8 cellular contexts compared by ENCODE assay signal in genomic region chr2:62704654-62705006, GRCh38. TPM values are rescaled to one million over a fixed set of nuclear protein-coding genes. Genes with fewer than 3 reads are reported as not detected.
A peak's percentile ranks its signal among the peaks of the same experiment; 100 is the strongest.
DNase-seq lines count a peak whose midpoint lies in the region; ATAC-seq and TF ChIP-seq lines count a peak whose summit lies in the region.

No MANE protein-coding gene starts in this region.

- H3K27ac ChIP-seq in angular gyrus (ENCODE audit: low read depth, low read length) (peak overlapping the region; percentile 82), left lung (peak overlapping the region; percentile 74 to 84), thoracic aorta (peak overlapping the region; percentile 56 to 65)

- TF ChIP-seq CTCF in left lung (IDR thresholded peaks at IDR 0.05) (no peak), thoracic aorta (IDR thresholded peaks at IDR 0.05) (no peak)

- no peaks in the 10 kb centered on the region for H3K36me3 ChIP-seq in left lung
- H3K36me3 ChIP-seq in thoracic aorta = no peaks in the 10 kb centered on the region

- CTCF ChIA-PET in activated CD4-positive, alpha-beta T cell treated with anti-CD3 and anti-CD28 coated beads, Interleukin-2, amount 10 ng/mL, durations not matched to agents 7 days and 5 days (lab: Charles Lee) = interaction anchor here (0.9 kb wide), 1 partner anchor 18 kb away, joined by 3 read pairs; no protein-coding TSS in a partner anchor

- no peak for DNase-seq in activated CD4-positive, alpha-beta T cell treated with anti-CD3 and anti-CD28 coated beads, Interleukin-2, amount 10 ng/mL, durations not matched to agents 7 days and 5 days
- DNase-seq in activated CD4-positive, alpha-beta T cell treated with anti-CD3 and anti-CD28 coated beads for 4 hours = no peak
- no peak for DNase-seq in left lung
- DNase-seq in thoracic aorta (ENCODE audit: low spot score) = no peak
- DNase-seq in NCI-H446 (lab: John Stamatoyannopoulos, UW) = no peak
- DNase-seq in NCI-H1105 treated with DMSO at 0.1 percent for 48 hours (lab: John Stamatoyannopoulos, UW) = no peak
- DNase-seq in KBM-7 = no peak

- H3K4me3 Mint-ChIP-seq in activated CD4-positive, alpha-beta T cell treated with anti-CD3 and anti-CD28 coated beads, Interleukin-2, amount 10 ng/mL, durations not matched to agents 7 days and 5 days = peak overlapping the region; percentile 79

- H3K4me1 ChIP-seq in left lung = peaks cover 3 to 38% of the 10 kb centered on the region in 2 donors
- H3K4me1 ChIP-seq in thoracic aorta (ENCODE audit: control insufficient read depth in 1 of 2, low read depth in 2 of 2) = peaks cover 17 to 32% of the 10 kb centered on the region in 2 donors

- ATAC-seq in left lung (no peak), thoracic aorta (ENCODE audit: insufficient number of reproducible peaks, low FRiP score, low read depth) (no peak)

- intact Hi-C loops in left lung (cut with DNase I) = no loop called here

- H3K4me1 Mint-ChIP-seq in activated CD4-positive, alpha-beta T cell treated with anti-CD3 and anti-CD28 coated beads, Interleukin-2, amount 10 ng/mL, durations not matched to agents 7 days and 5 days = peaks cover 34% of the 10 kb centered on the region

- POLR2A ChIA-PET in activated CD4-positive, alpha-beta T cell treated with anti-CD3 and anti-CD28 coated beads, Interleukin-2, amount 10 ng/mL, durations not matched to agents 7 days and 5 days (lab: Charles Lee) = interaction anchor here (0.6 kb wide), 1 partner anchor 250 kb away, joined by 3 read pairs; no protein-coding TSS in a partner anchor

- peaks cover 2% of the 10 kb centered on the region for H3K27me3 Mint-ChIP-seq in activated CD4-positive, alpha-beta T cell treated with anti-CD3 and anti-CD28 coated beads, Interleukin-2, amount 10 ng/mL, durations not matched to agents 7 days and 5 days

- H3K36me3 Mint-ChIP-seq in activated CD4-positive, alpha-beta T cell treated with anti-CD3 and anti-CD28 coated beads, Interleukin-2, amount 10 ng/mL, durations not matched to agents 7 days and 5 days (ENCODE audit: low read depth) = peaks cover 9% of the 10 kb centered on the region

- peak overlapping the region; percentile 86 for H3K27ac Mint-ChIP-seq in activated CD4-positive, alpha-beta T cell treated with anti-CD3 and anti-CD28 coated beads, Interleukin-2, amount 10 ng/mL, durations not matched to agents 7 days and 5 days

- H3K9me3 ChIP-seq in left lung (no peaks in the 10 kb centered on the region), thoracic aorta (no peaks in the 10 kb centered on the region)

- H3K4me3 ChIP-seq in left lung (peak overlapping the region; percentile 45 to 76), thoracic aorta (peak overlapping the region; percentile 88)

- in situ Hi-C loops in KBM-7 (cut with MboI; ENCODE audit: low pct_unique_long_range_greater_than_20kb, low sequenced_read_pairs) = no loop called here

- H3K27me3 ChIP-seq in left lung (no peaks in the 10 kb centered on the region), thoracic aorta (replicated peaks; ENCODE audit: insufficient read depth) (no peaks in the 10 kb centered on the region)

- peaks cover 9% of the 10 kb centered on the region for H3K9me3 Mint-ChIP-seq in activated CD4-positive, alpha-beta T cell treated with anti-CD3 and anti-CD28 coated beads, Interleukin-2, amount 10 ng/mL, durations not matched to agents 7 days and 5 days

RNA-seq across cellular contexts. Expression of gene EHBP1, which starts 0.9 kb away (rescaled TPM):
- 10 to 100 TPM; 22.2 to 24.7 TPM for total RNA-seq in activated CD4-positive, alpha-beta T cell treated with anti-CD3 and anti-CD28 coated beads, Interleukin-2, amount 10 ng/mL, durations not matched to agents 7 days and 5 days
- total RNA-seq in left lung = 10 to 100 TPM; 37.4 to 39.5 TPM
- 10 to 100 TPM; 28.4 to 67.7 TPM for total RNA-seq in thoracic aorta
